Comparison of ENCODE assay signal across 9 cellular contexts in genomic region chr11:114280696-114281095, GRCh38. TPM values are rescaled to one million over a fixed set of nuclear protein-coding genes. Genes with fewer than 3 reads are reported as not detected.
DNase-seq lines count a peak whose midpoint lies in the region; FAIRE-seq and TF ChIP-seq lines count a peak whose summit lies in the region.
"Had no signal": no experiment of that assay in that cellular context is flagged by ENCODE, and none has a peak within 500 bp of the region (broad histone marks: within the 10 kb centered on the region; RNA-seq: fewer than 3 reads in every experiment).

No MANE protein-coding gene starts in this region.

- intact Hi-C loops in activated T-helper 2 cell treated with anti-CD3 and anti-CD28 coated beads, Interferon-gamma antibody, Interleukin-2, Interleukin-4, amounts not matched to agents 10 μg/mL and 5 μg/mL and 100 μg/mL, durations not matched to agents 14 hours and 24 hours and 36 hours (cut with micrococcal nuclease): no loop called here

- peak overlapping the region; percentile 59 for H3K9ac ChIP-seq in astrocyte (ENCODE audit: low read length)

- peak; percentile 82 for TF ChIP-seq CTCF in AG04450 (IDR thresholded peaks at IDR 0.05; ENCODE audit: low read depth, low read length)
- peak; percentile 49 for TF ChIP-seq CTCF in GM12874 (IDR thresholded peaks at IDR 0.05; ENCODE audit: insufficient read depth, low read depth, low read length)
- TF ChIP-seq CTCF in astrocyte (IDR thresholded peaks at IDR 0.05; ENCODE audit: insufficient read depth, low read depth, low read length): peak; percentile 59

- H3K9me3 Mint-ChIP-seq in astrocyte (ENCODE audit: unreplicated experiment): no peaks in the 10 kb centered on the region
- no peaks in the 10 kb centered on the region for H3K9me3 Mint-ChIP-seq in activated T-helper 2 cell treated with anti-CD3 and anti-CD28 coated beads, Interferon-gamma antibody, Interleukin-2, Interleukin-4, amounts not matched to agents 10 μg/mL and 5 μg/mL and 100 μg/mL, durations not matched to agents 14 hours and 24 hours and 36 hours

- H3K27me3 ChIP-seq in AG04450 (ENCODE audit: control insufficient read depth, insufficient read depth, low read length) (peaks cover 7% of the 10 kb centered on the region), astrocyte (ENCODE audit: insufficient read depth, low read length) (peaks cover 6% of the 10 kb centered on the region)

- H3K4me1 Mint-ChIP-seq in astrocyte (ENCODE audit: low read depth, unreplicated experiment): peaks cover 31% of the 10 kb centered on the region
- no peaks in the 10 kb centered on the region for H3K4me1 Mint-ChIP-seq in activated T-helper 2 cell treated with anti-CD3 and anti-CD28 coated beads, Interferon-gamma antibody, Interleukin-2, Interleukin-4, amounts not matched to agents 10 μg/mL and 5 μg/mL and 100 μg/mL, durations not matched to agents 14 hours and 24 hours and 36 hours (ENCODE audit: low read depth)

- no peaks in the 10 kb centered on the region for H3K79me2 ChIP-seq in astrocyte (ENCODE audit: insufficient read depth, low read length)

- H3K27ac Mint-ChIP-seq in astrocyte (ENCODE audit: unreplicated experiment): peak overlapping the region; percentile 71
- H3K27ac Mint-ChIP-seq in activated T-helper 2 cell treated with anti-CD3 and anti-CD28 coated beads, Interferon-gamma antibody, Interleukin-2, Interleukin-4, amounts not matched to agents 10 μg/mL and 5 μg/mL and 100 μg/mL, durations not matched to agents 14 hours and 24 hours and 36 hours: no peak overlapping the region

- H3K4me1 ChIP-seq in astrocyte (ENCODE audit: insufficient read depth, low read length): peaks cover 24% of the 10 kb centered on the region

- CTCF ChIA-PET in AG04450 (lab: Charles Lee): interaction anchor here (0.5 to 4.0 kb wide), 35 partner anchors 9 to 755 kb away, joined by 3 to 37 read pairs (median 4); partner anchors contain the start of genes NNMT and USP28

- H3K36me3 ChIP-seq in astrocyte (ENCODE audit: insufficient read depth, low read length): no peaks in the 10 kb centered on the region

- peak; percentile 65 for DNase-seq in AG04450 (ENCODE audit: low read depth, low spot score)
- peak; percentile 75 for DNase-seq in NCI-H2227 (lab: John Stamatoyannopoulos, UW; ENCODE audit: unreplicated experiment)
- peak; percentile 86 for DNase-seq in astrocyte (ENCODE audit: low read depth)
- DNase-seq in iPS-NIHi7 (ENCODE audit: extremely low spot score): peak; percentile 93
- peak; percentile 25 for DNase-seq in superior temporal gyrus (ENCODE audit: extremely low spot score)
- DNase-seq in stimulated activated CD4-positive, alpha-beta T cell treated with anti-CD3 and anti-CD28 coated beads, Interleukin-15, amount 100 ng/mL, for 24 hours: no peak
- DNase-seq in activated T-helper 2 cell treated with anti-CD3 and anti-CD28 coated beads, Interferon-gamma antibody, Interleukin-2, Interleukin-4, amounts not matched to agents 10 μg/mL and 5 μg/mL and 100 μg/mL, durations not matched to agents 14 hours and 24 hours and 36 hours (ENCODE audit: low spot score): no peak

- peaks cover 4% of the 10 kb centered on the region for H3K27me3 Mint-ChIP-seq in astrocyte (ENCODE audit: low read depth, unreplicated experiment)
- H3K27me3 Mint-ChIP-seq in activated T-helper 2 cell treated with anti-CD3 and anti-CD28 coated beads, Interferon-gamma antibody, Interleukin-2, Interleukin-4, amounts not matched to agents 10 μg/mL and 5 μg/mL and 100 μg/mL, durations not matched to agents 14 hours and 24 hours and 36 hours (ENCODE audit: low read depth): peaks cover 18% of the 10 kb centered on the region

- H3K4me3 ChIP-seq in AG04450 (ENCODE audit: low read depth, low read length) (no peak overlapping the region), astrocyte (ENCODE audit: insufficient read depth, low read depth, low read length) (no peak overlapping the region)

- no peak for FAIRE-seq in astrocyte (lab: Jason Lieb, UNC)
- FAIRE-seq: frontal cortex had no signal

- H3K4me3 Mint-ChIP-seq in astrocyte (ENCODE audit: unreplicated experiment): no peak overlapping the region
- no peak overlapping the region for H3K4me3 Mint-ChIP-seq in activated T-helper 2 cell treated with anti-CD3 and anti-CD28 coated beads, Interferon-gamma antibody, Interleukin-2, Interleukin-4, amounts not matched to agents 10 μg/mL and 5 μg/mL and 100 μg/mL, durations not matched to agents 14 hours and 24 hours and 36 hours (ENCODE audit: low read depth)

- H3K27ac ChIP-seq in AG04450 (ENCODE audit: low read depth, low read length) (no peak overlapping the region), astrocyte (ENCODE audit: low read depth, low read length) (no peak overlapping the region)

- H3K4me2 ChIP-seq in astrocyte (ENCODE audit: low read length): no peak overlapping the region

- no peaks in the 10 kb centered on the region for H3K36me3 Mint-ChIP-seq in astrocyte (ENCODE audit: low read depth, unreplicated experiment)
- H3K36me3 Mint-ChIP-seq in activated T-helper 2 cell treated with anti-CD3 and anti-CD28 coated beads, Interferon-gamma antibody, Interleukin-2, Interleukin-4, amounts not matched to agents 10 μg/mL and 5 μg/mL and 100 μg/mL, durations not matched to agents 14 hours and 24 hours and 36 hours (ENCODE audit: low read depth): no peaks in the 10 kb centered on the region

- H4K20me1 ChIP-seq in astrocyte (ENCODE audit: insufficient read depth, low read length): no peaks in the 10 kb centered on the region

- peak overlapping the region; percentile 64 for H2AFZ ChIP-seq in astrocyte (ENCODE audit: low read depth, low read length)

- H3K9me3 ChIP-seq in AG04450 (ENCODE audit: control insufficient read depth, insufficient read depth, low read length): no peaks in the 10 kb centered on the region
- H3K9me3 ChIP-seq in astrocyte (ENCODE audit: insufficient read depth, low read depth, low read length): no peaks in the 10 kb centered on the region

- POLR2A ChIA-PET in AG04450 (lab: Yijun Ruan, JAX): no interaction called here

RNA-seq across cellular contexts. Expression of gene NNMT, which starts 15.5 kb away (rescaled TPM):
- polyA plus RNA-seq in AG04450 (2011; rRNA removed): 188 and 217 TPM in 2 replicates
- polyA minus RNA-seq in AG04450 (2011; rRNA and poly(A)+ RNA removed): 124 and 128 TPM in 2 replicates
- total RNA-seq in astrocyte: 394 and 527 TPM in 2 replicates
- not detected in 2 replicates for total RNA-seq in activated T-helper 2 cell treated with anti-CD3 and anti-CD28 coated beads, Interferon-gamma antibody, Interleukin-2, Interleukin-4, amounts not matched to agents 10 μg/mL and 5 μg/mL and 100 μg/mL, durations not matched to agents 14 hours and 24 hours and 36 hours

Comparison
In these comparisons a context has a peak if more than half of its experiments do, and no peak if none do; other contexts are left out.
1. DNase-seq: peak in AG04450 (single experiment), NCI-H2227 (single experiment), astrocyte (single experiment), iPS-NIHi7 (single experiment) and superior temporal gyrus (single experiment); none in stimulated activated CD4-positive, alpha-beta T cell treated with anti-CD3 and anti-CD28 coated beads, Interleukin-15, amount 100 ng/mL, for 24 hours (single experiment) and activated T-helper 2 cell treated with anti-CD3 and anti-CD28 coated beads, Interferon-gamma antibody, Interleukin-2, Interleukin-4, amounts not matched to agents 10 μg/mL and 5 μg/mL and 100 μg/mL, durations not matched to agents 14 hours and 24 hours and 36 hours (single experiment).
2. RNA of gene NNMT, which starts 15.5 kb away (total RNA-seq): 394 to 527 TPM in astrocyte; not detected in activated T-helper 2 cell treated with anti-CD3 and anti-CD28 coated beads, Interferon-gamma antibody, Interleukin-2, Interleukin-4, amounts not matched to agents 10 μg/mL and 5 μg/mL and 100 μg/mL, durations not matched to agents 14 hours and 24 hours and 36 hours; every median in the first group is over 100 times any median in the second.
3. Peak in every context shown above with its lines, with median percentiles within 50 percentile points of each other: CTCF ChIP-seq.